ENCODE assay signal across 1 cellular context in the genomic region with DNA sequence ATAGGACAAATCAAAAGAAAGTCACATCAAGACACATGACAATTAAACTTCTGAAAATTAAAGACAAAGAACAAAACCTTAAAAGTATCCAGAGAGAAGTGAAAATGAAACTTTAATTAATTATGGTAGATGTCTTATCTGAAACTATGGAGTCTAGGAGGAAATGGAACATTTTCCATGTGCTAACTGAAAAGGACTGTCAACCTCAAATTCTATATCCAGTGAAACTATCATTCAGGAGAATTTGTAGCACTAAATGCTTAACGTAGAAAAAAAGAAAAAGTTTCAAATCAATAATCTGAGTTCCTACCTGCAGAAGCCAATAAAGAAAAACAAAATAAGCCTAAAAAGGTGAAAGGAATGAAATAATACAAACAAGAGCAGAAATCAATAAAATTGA.
TF ChIP-seq lines count a peak whose summit lies in the region.

No MANE protein-coding gene starts in this region.

TF ChIP-seq in K562, 482 proteins besides CTCF, POLR2A, EP300 and RAD21 (continued from another document):
- TF ChIP-seq, protein P1, sequence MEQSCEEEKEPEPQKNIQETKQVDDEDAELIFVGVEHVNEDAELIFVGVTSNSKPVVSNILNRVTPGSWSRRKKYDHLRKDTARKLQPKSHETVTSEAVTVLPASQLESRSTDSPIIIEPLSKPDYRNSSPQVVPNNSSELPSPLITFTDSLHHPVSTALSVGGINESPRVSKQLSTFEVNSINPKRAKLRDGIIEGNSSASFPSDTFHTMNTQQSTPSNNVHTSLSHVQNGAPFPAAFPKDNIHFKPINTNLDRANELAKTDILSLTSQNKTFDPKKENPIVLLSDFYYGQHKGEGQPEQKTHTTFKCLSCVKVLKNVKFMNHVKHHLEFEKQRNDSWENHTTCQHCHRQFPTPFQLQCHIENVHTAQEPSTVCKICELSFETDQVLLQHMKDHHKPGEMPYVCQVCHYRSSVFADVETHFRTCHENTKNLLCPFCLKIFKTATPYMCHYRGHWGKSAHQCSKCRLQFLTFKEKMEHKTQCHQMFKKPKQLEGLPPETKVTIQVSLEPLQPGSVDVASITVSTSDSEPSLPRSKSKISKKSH (CRISPR knock-in tag; IDR thresholded peaks at IDR 0.05) = 0 out of 2 replicates have a peak, but pooled peaks have one; percentile 17
- no peak for TF ChIP-seq ZNF121 (CRISPR knock-in tag; conservative IDR thresholded peaks at IDR 0.05)
- no peak for TF ChIP-seq NFRKB (IDR thresholded peaks at IDR 0.05; ENCODE audit: low read depth)
- 0 out of 2 replicates have a peak, but pooled peaks have one; percentile 46 for TF ChIP-seq NFATC3 (IDR thresholded peaks at IDR 0.05)
- peak; percentile 18 for TF ChIP-seq PCBP1 (IDR thresholded peaks at IDR 0.05; ENCODE audit: low read depth, low read length, poor library complexity, severe bottlenecking)
- TF ChIP-seq ETV6 (IDR thresholded peaks at IDR 0.05; ENCODE audit: borderline replicate concordance in 1 of 2, low read depth in 2 of 2, low read length in 1 of 2) = no peak
- TF ChIP-seq ETV6 (CRISPR knock-in tag; IDR thresholded peaks at IDR 0.05; ENCODE audit: borderline replicate concordance) = no peak
- TF ChIP-seq, protein P2, sequence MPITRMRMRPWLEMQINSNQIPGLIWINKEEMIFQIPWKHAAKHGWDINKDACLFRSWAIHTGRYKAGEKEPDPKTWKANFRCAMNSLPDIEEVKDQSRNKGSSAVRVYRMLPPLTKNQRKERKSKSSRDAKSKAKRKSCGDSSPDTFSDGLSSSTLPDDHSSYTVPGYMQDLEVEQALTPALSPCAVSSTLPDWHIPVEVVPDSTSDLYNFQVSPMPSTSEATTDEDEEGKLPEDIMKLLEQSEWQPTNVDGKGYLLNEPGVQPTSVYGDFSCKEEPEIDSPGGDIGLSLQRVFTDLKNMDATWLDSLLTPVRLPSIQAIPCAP (CRISPR knock-in tag; IDR thresholded peaks at IDR 0.05; ENCODE audit: borderline replicate concordance) = no peak
- TF ChIP-seq SAP30 (IDR thresholded peaks at IDR 0.05; ENCODE audit: borderline replicate concordance, insufficient read depth, low read depth, low read length, poor library complexity, severe bottlenecking) = no peak
- TF ChIP-seq DPF2 (IDR thresholded peaks at IDR 0.05) = 0 out of 2 replicates have a peak, but pooled peaks have one; percentile 15
- TF ChIP-seq CBX8 (IDR thresholded peaks at IDR 0.05; ENCODE audit: borderline replicate concordance, extremely low read depth, low read depth, low read length, poor library complexity, severe bottlenecking) = no peak
- TF ChIP-seq, protein P3, sequence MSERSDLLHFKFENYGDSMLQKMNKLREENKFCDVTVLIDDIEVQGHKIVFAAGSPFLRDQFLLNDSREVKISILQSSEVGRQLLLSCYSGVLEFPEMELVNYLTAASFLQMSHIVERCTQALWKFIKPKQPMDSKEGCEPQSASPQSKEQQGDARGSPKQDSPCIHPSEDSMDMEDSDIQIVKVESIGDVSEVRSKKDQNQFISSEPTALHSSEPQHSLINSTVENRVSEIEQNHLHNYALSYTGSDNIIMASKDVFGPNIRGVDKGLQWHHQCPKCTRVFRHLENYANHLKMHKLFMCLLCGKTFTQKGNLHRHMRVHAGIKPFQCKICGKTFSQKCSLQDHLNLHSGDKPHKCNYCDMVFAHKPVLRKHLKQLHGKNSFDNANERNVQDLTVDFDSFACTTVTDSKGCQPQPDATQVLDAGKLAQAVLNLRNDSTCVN (CRISPR knock-in tag; IDR thresholded peaks at IDR 0.05) = no peak
- no peak for TF ChIP-seq ZNF699 (CRISPR knock-in tag; IDR thresholded peaks at IDR 0.05; ENCODE audit: insufficient replicate concordance)
